ENCODE assay signal across 8 cellular contexts in the genomic region with DNA sequence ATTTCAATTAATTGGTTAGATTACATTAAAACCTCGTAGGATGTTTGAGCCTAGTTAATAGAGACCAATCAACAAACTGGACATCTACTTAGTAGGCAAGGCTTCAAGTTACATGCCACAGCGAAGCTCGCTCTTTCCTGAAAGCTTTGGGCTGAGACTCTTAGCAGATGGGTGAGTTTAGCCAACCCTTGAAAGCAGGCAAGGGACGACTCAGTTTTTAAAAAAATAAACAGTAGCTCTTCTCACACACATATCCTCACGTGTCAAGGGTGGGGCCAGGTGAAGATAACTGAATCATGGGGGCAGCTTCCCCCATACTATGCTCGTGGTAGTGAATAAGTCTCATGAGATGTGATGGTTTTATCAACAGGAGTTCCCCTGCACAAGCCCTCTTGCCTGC. TPM values are rescaled to one million over a fixed set of nuclear protein-coding genes. Genes with fewer than 3 reads are reported as not detected.
DNase-seq lines count a peak whose midpoint lies in the region; ATAC-seq, FAIRE-seq and TF ChIP-seq lines count a peak whose summit lies in the region.

No MANE protein-coding gene starts in this region.

- H3K9me3 Mint-ChIP-seq in stimulated activated naive CD8-positive, alpha-beta T cell treated with anti-CD3 and anti-CD28 coated beads, Interleukin-15, Interleukin-2, amounts not matched to agents 100 ng/mL and 50 ng/mL, for 24 hours: no peaks in the 10 kb centered on the region
- no peaks in the 10 kb centered on the region for H3K9me3 Mint-ChIP-seq in activated T-cell treated with anti-CD3 and anti-CD28 coated beads, Interleukin-2, amount 50 U/mL, for 72 hours

- no peak for TF ChIP-seq POLR2A in thyroid gland (IDR thresholded peaks at IDR 0.05)

- H3K4me2 ChIP-seq in keratinocyte (ENCODE audit: control insufficient read depth, extremely low read depth, insufficient read depth, low read depth, low read length): peak overlapping the region; percentile 88

- no peaks in the 10 kb centered on the region for H3K27me3 Mint-ChIP-seq in stimulated activated naive CD8-positive, alpha-beta T cell treated with anti-CD3 and anti-CD28 coated beads, Interleukin-15, Interleukin-2, amounts not matched to agents 100 ng/mL and 50 ng/mL, for 24 hours
- H3K27me3 Mint-ChIP-seq in activated T-cell treated with anti-CD3 and anti-CD28 coated beads, Interleukin-2, amount 50 U/mL, for 72 hours (ENCODE audit: low read depth): no peaks in the 10 kb centered on the region

- H3K9me3 ChIP-seq in keratinocyte (ENCODE audit: control insufficient read depth, low read depth, low read length) (no peaks in the 10 kb centered on the region), thyroid gland (no peaks in the 10 kb centered on the region)

- H3K9me1 ChIP-seq in keratinocyte (ENCODE audit: control insufficient read depth, extremely low read depth, insufficient read depth, low read length): no peaks in the 10 kb centered on the region

- no peaks in the 10 kb centered on the region for H4K20me1 ChIP-seq in keratinocyte (ENCODE audit: control insufficient read depth, extremely low read depth, insufficient read depth, low read length)

- WGBS in thyroid gland, 2 donors: 12 to 22% methylated on average over 6 of the region's 6 CpGs

- dilution Hi-C loops in keratinocyte (cut with MboI; ENCODE audit: extremely low pct_ligation_motif_present, low sequenced_read_pairs): no loop called here

- peak overlapping the region; percentile 77 for H3K27ac ChIP-seq in keratinocyte (ENCODE audit: control insufficient read depth, insufficient read depth, low read length)
- no peak overlapping the region for H3K27ac ChIP-seq in thyroid gland

- intact Hi-C loops in thyroid gland (cut with DNase I): no loop called here

- no peak for DNase-seq in stimulated activated naive CD8-positive, alpha-beta T cell treated with anti-CD3 and anti-CD28 coated beads, Interleukin-15, Interleukin-2, amounts not matched to agents 100 U/mL and 50 U/mL, for 24 hours
- DNase-seq in activated T-cell treated with anti-CD3 and anti-CD28 coated beads, Interleukin-2, amount 50 U/mL, for 72 hours: no peak
- DNase-seq in keratinocyte (ENCODE audit: low read depth, low spot score): no peak
- no peak for DNase-seq in thyroid gland
- no peak for DNase-seq in RPMI8226
- DNase-seq in NCI-H2227 (lab: John Stamatoyannopoulos, UW; ENCODE audit: unreplicated experiment): no peak

- peak overlapping the region; percentile 97 for H3K4me3 Mint-ChIP-seq in stimulated activated naive CD8-positive, alpha-beta T cell treated with anti-CD3 and anti-CD28 coated beads, Interleukin-15, Interleukin-2, amounts not matched to agents 100 ng/mL and 50 ng/mL, for 24 hours
- peak overlapping the region; percentile 90 to 99 for H3K4me3 Mint-ChIP-seq in activated T-cell treated with anti-CD3 and anti-CD28 coated beads, Interleukin-2, amount 50 U/mL, for 72 hours

- H3K9ac ChIP-seq in keratinocyte (ENCODE audit: control insufficient read depth, extremely low read depth, insufficient read depth, low read length): peak overlapping the region; percentile 79

- no peak for ATAC-seq in stimulated activated naive CD8-positive, alpha-beta T cell treated with anti-CD3 and anti-CD28 coated beads, Interleukin-15, Interleukin-2, amounts not matched to agents 100 U/mL and 50 U/mL, for 24 hours
- ATAC-seq in activated T-cell treated with anti-CD3 and anti-CD28 coated beads, Interleukin-2, amount 50 U/mL, for 72 hours (replicated peaks in 1 of 2): no peak
- no peak for ATAC-seq in GM18870 (IDR thresholded peaks at IDR 0.05; ENCODE audit: unreplicated experiment)

- peaks cover 0 to 2% of the 10 kb centered on the region in 2 experiments for H3K36me3 ChIP-seq in keratinocyte (ENCODE audit: control insufficient read depth in 2 of 2, extremely low read depth in 1 of 2, insufficient read depth in 2 of 2, low read length in 2 of 2)
- H3K36me3 ChIP-seq in thyroid gland: no peaks in the 10 kb centered on the region

- FAIRE-seq in keratinocyte (lab: Jason Lieb, UNC): no peak

- H3K27ac Mint-ChIP-seq in stimulated activated naive CD8-positive, alpha-beta T cell treated with anti-CD3 and anti-CD28 coated beads, Interleukin-15, Interleukin-2, amounts not matched to agents 100 ng/mL and 50 ng/mL, for 24 hours: peak overlapping the region; percentile 91
- H3K27ac Mint-ChIP-seq in activated T-cell treated with anti-CD3 and anti-CD28 coated beads, Interleukin-2, amount 50 U/mL, for 72 hours: peak overlapping the region; percentile 72

- peaks cover 10% of the 10 kb centered on the region for H3K79me2 ChIP-seq in keratinocyte (ENCODE audit: control insufficient read depth, insufficient read depth, low read length)

- no peak for TF ChIP-seq CTCF in keratinocyte (optimal IDR thresholded peaks at IDR 0.05 in 1 of 3, IDR thresholded peaks at IDR 0.05 in 1 of 3, conservative IDR thresholded peaks at IDR 0.05 in 1 of 3; ENCODE audit: extremely low read depth in 1 of 3, insufficient read depth in 2 of 3, low read length in 3 of 3)
- TF ChIP-seq CTCF in thyroid gland (IDR thresholded peaks at IDR 0.05): no peak

- H3K4me3 ChIP-seq in keratinocyte (ENCODE audit: control insufficient read depth in 2 of 3, extremely low read depth in 1 of 3, insufficient read depth in 2 of 3, low read depth in 1 of 3, low read length in 3 of 3) (peak overlapping the region; percentile 72 to 82 (median 82)), thyroid gland (replicated peaks in 1 of 3) (no peak overlapping the region)

- H3K27me3 ChIP-seq in keratinocyte (ENCODE audit: control insufficient read depth, extremely low read depth, insufficient read depth, low read length): no peaks in the 10 kb centered on the region
- no peaks in the 10 kb centered on the region for H3K27me3 ChIP-seq in thyroid gland

- H3K4me1 ChIP-seq in keratinocyte (ENCODE audit: control insufficient read depth, extremely low read depth, insufficient read depth, low read length) (peaks cover 11% of the 10 kb centered on the region), thyroid gland (peaks cover 10 to 15% of the 10 kb centered on the region in 2 donors)

- peak overlapping the region; percentile 83 for H2AFZ ChIP-seq in keratinocyte (ENCODE audit: control insufficient read depth, low read length)

- peaks cover 43% of the 10 kb centered on the region for H3K4me1 Mint-ChIP-seq in stimulated activated naive CD8-positive, alpha-beta T cell treated with anti-CD3 and anti-CD28 coated beads, Interleukin-15, Interleukin-2, amounts not matched to agents 100 ng/mL and 50 ng/mL, for 24 hours (ENCODE audit: low read depth)
- peaks cover 52% of the 10 kb centered on the region for H3K4me1 Mint-ChIP-seq in activated T-cell treated with anti-CD3 and anti-CD28 coated beads, Interleukin-2, amount 50 U/mL, for 72 hours (ENCODE audit: low read depth)

- peaks cover 46% of the 10 kb centered on the region for H3K36me3 Mint-ChIP-seq in stimulated activated naive CD8-positive, alpha-beta T cell treated with anti-CD3 and anti-CD28 coated beads, Interleukin-15, Interleukin-2, amounts not matched to agents 100 ng/mL and 50 ng/mL, for 24 hours (ENCODE audit: low read depth)
- peaks cover 20 to 35% of the 10 kb centered on the region in 2 donors for H3K36me3 Mint-ChIP-seq in activated T-cell treated with anti-CD3 and anti-CD28 coated beads, Interleukin-2, amount 50 U/mL, for 72 hours (ENCODE audit: insufficient read depth in 2 of 2)

RNA-seq across cellular contexts. Expression of a gene that starts 0.8 kb away (rescaled TPM):
- total RNA-seq in activated T-cell treated with anti-CD3 and anti-CD28 coated beads, Interleukin-2, amount 50 U/mL, for 72 hours: 10 to 100 TPM; 29.4 to 34.3 TPM
- polyA plus RNA-seq in keratinocyte: 5.7 to 12.0 TPM (median 7.3 TPM) in 3 replicates
- 1.4 TPM for polyA plus RNA-seq in keratinocyte (2011; ENCODE audit: low read depth)
- polyA plus RNA-seq in keratinocyte (2011; cell fraction: cytosol; rRNA removed): 4.6 and 7.4 TPM in 2 replicates
- polyA plus RNA-seq in keratinocyte (2011; cell fraction: nucleus; rRNA removed): 9.3 and 10.3 TPM in 2 replicates
- polyA plus RNA-seq in keratinocyte (2012; ENCODE audit: low replicate concordance): 0.73 and 4.5 TPM in 2 replicates
- 3.2 to 7.8 TPM (median 3.3 TPM) in 3 replicates for polyA minus RNA-seq in keratinocyte
- polyA minus RNA-seq in keratinocyte (2011; cell fraction: cytosol; rRNA and poly(A)+ RNA removed): not detected
- polyA minus RNA-seq in keratinocyte (2011; cell fraction: nucleus; rRNA and poly(A)+ RNA removed): 2.6 and 6.8 TPM in 2 replicates
- under 1 TPM in 2 of 4 donors, not detected in 2; 0.54 to 0.59 TPM for total RNA-seq in thyroid gland

RNA-seq across cellular contexts. Expression of a gene that starts 40.3 kb away (rescaled TPM):
- total RNA-seq in activated T-cell treated with anti-CD3 and anti-CD28 coated beads, Interleukin-2, amount 50 U/mL, for 72 hours: 100 to 1,000 TPM; 146 to 151 TPM
- polyA plus RNA-seq in keratinocyte: 50.7 to 80.3 TPM (median 54.3 TPM) in 3 replicates
- 104 TPM for polyA plus RNA-seq in keratinocyte (2011; ENCODE audit: low read depth)
- polyA plus RNA-seq in keratinocyte (2011; cell fraction: cytosol; rRNA removed): 30.6 and 53.0 TPM in 2 replicates
- 75.5 and 112 TPM in 2 replicates for polyA plus RNA-seq in keratinocyte (2011; cell fraction: nucleus; rRNA removed)
- 32.6 and 72.3 TPM in 2 replicates for polyA plus RNA-seq in keratinocyte (2012; ENCODE audit: low replicate concordance)
- 27.0 to 109 TPM (median 65.1 TPM) in 3 replicates for polyA minus RNA-seq in keratinocyte
- 50.8 TPM for polyA minus RNA-seq in keratinocyte (2011; cell fraction: cytosol; rRNA and poly(A)+ RNA removed)
- 54.9 and 94.1 TPM in 2 replicates for polyA minus RNA-seq in keratinocyte (2011; cell fraction: nucleus; rRNA and poly(A)+ RNA removed)
- 100 to 1,000 TPM; 149 to 209 (median 169) TPM for total RNA-seq in thyroid gland

Comparison
In these comparisons a context has a peak if more than half of its experiments do, and no peak if none do; other contexts are left out.
1. H3K4me3 ChIP-seq: peak in keratinocyte (3 of 3); none in thyroid gland (0 of 3).
2. RNA of a gene that starts 0.8 kb away (total RNA-seq): 29.4 to 34.3 TPM in activated T-cell treated with anti-CD3 and anti-CD28 coated beads, Interleukin-2, amount 50 U/mL, for 72 hours; 0.54 to 0.59 TPM in thyroid gland; every median in the first group is over 10 times any median in the second.